ENCODE assay signal across 16 cellular contexts in genomic region chr1:28871631-28872401, GRCh38. TPM values are rescaled to one million over a fixed set of nuclear protein-coding genes. Genes with fewer than 3 reads are reported as not detected.
"Had no signal": no experiment of that assay in that cellular context is flagged by ENCODE, and none has a peak within 500 bp of the region (broad histone marks: within the 10 kb centered on the region; RNA-seq: fewer than 3 reads in every experiment).

No MANE protein-coding gene starts in this region.

- DNase-seq: activated CD4-positive, alpha-beta T cell treated with anti-CD3 and anti-CD28 coated beads for 1 hour; activated CD4-positive, alpha-beta T cell treated with anti-CD3 and anti-CD28 coated beads, Interleukin-2, amount 50 U/mL, for 48 hours; activated gamma-delta T cell; activated T-cell treated with anti-CD3 and anti-CD28 coated beads, Interleukin-2, amount 50 U/mL, for 4 hours; amygdala; cerebellar nuclear complex; dermis blood vessel endothelial cell; erythroblast; left ventricle myocardium inferior; mesendoderm; small intestine; SW 1271 had no signal

- H3K4me1 Mint-ChIP-seq: neural crest cell had no signal

- H3K9me3 ChIP-seq: left ventricle myocardium inferior, tibial nerve had no signal

- H3K36me3 ChIP-seq: left ventricle myocardium inferior, tibial nerve had no signal

- H3K79me2 ChIP-seq: parathyroid adenoma had no signal

- H3K36me3 Mint-ChIP-seq: activated naive CD8-positive, alpha-beta T cell had no signal

- ATAC-seq: activated T-cell treated with anti-CD3 and anti-CD28 coated beads, Interleukin-2, amount 50 U/mL, for 4 hours had no signal

- H3K9me3 Mint-ChIP-seq: activated T-cell treated with anti-CD3 and anti-CD28 coated beads, Interleukin-2, amount 50 U/mL, for 4 hours; neural crest cell had no signal

- H3K9ac ChIP-seq: parathyroid adenoma had no signal

- H3K4me3 Mint-ChIP-seq: activated naive CD8-positive, alpha-beta T cell; activated T-cell treated with anti-CD3 and anti-CD28 coated beads, Interleukin-2, amount 50 U/mL, for 4 hours; neural crest cell had no signal

- H3K27ac Mint-ChIP-seq: activated naive CD8-positive, alpha-beta T cell had no signal

- H3K4me3 ChIP-seq: left ventricle myocardium inferior, tibial nerve had no signal

- FAIRE-seq: small intestine had no signal

- H2AFZ ChIP-seq: parathyroid adenoma had no signal

- H3K27ac ChIP-seq: left ventricle myocardium inferior, parathyroid adenoma, tibial nerve had no signal

- H3K4me1 ChIP-seq: left ventricle myocardium inferior, parathyroid adenoma, tibial nerve had no signal

RNA-seq across cellular contexts. Expression of gene OPRD1, which starts 59.8 kb away (rescaled TPM):
- total RNA-seq: activated T-cell treated with anti-CD3 and anti-CD28 coated beads, Interleukin-2, amount 50 U/mL, for 4 hours; left ventricle myocardium inferior; tibial nerve had no signal
